8 cellular contexts compared by ENCODE assay signal in the genomic region with DNA sequence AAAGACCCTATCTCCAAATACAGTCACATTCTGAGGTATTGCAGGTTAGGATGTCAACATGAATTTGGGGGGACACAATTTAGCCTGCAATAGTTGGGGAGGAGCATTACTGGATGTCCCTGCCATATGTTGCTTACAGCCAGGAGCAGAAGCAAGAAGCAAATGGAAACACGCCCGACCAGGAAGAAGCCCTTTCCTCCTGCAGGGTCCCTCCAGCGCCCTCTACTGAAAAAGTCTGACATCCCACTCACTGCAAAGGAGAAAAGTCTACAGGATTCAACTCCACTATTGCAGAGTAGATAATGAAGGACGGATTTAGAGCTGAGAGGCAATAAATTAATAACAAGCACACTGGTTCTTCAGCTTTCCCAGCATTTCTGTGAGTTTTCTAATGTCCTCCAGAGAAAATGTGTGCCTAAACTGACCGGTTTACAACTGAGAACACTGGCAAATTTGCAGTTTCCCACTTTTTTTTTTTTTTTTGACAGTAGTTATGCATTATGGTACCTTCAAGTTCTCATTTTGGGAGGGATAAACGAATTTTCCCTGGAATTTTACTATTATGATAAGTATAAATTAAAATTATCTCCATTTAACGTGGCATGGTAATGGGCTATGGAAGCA. TPM values are rescaled to one million over a fixed set of nuclear protein-coding genes. Genes with fewer than 3 reads are reported as not detected.
DNase-seq lines count a peak whose midpoint lies in the region; ATAC-seq, FAIRE-seq and TF ChIP-seq lines count a peak whose summit lies in the region.

No MANE protein-coding gene starts in this region.

- no peaks in the 10 kb centered on the region for H4K20me1 ChIP-seq in HCT116 (ENCODE audit: insufficient read depth)
- no peaks in the 10 kb centered on the region for H4K20me1 ChIP-seq in keratinocyte (ENCODE audit: control insufficient read depth, extremely low read depth, insufficient read depth, low read length)

- peak; percentile 47 for DNase-seq in DMS53 treated with DMSO at 0.1 percent for 48 hours (lab: John Stamatoyannopoulos, UW; ENCODE audit: unreplicated experiment)
- peak; percentile 54 for DNase-seq in HCT116 (ENCODE audit: low read depth, low spot score)
- peak; percentile 49 for DNase-seq in NCI-H187 treated with DMSO at 0.1 percent for 48 hours (lab: John Stamatoyannopoulos, UW)
- peak; percentile 37 for DNase-seq in T-helper 22 cell (ENCODE audit: low read depth)
- peak; percentile 19 for DNase-seq in astrocyte of the cerebellum (ENCODE audit: low read depth)
- peak; percentile 54 for DNase-seq in keratinocyte (ENCODE audit: low read depth, low spot score)
- peak in 2 of 3 experiments; percentile 51 to 59 for DNase-seq in stimulated activated CD4-positive, alpha-beta T cell treated with anti-CD3 and anti-CD28 coated beads, TNF-alpha, amount 100 ng/mL, for 4 hours (ENCODE audit: low read depth in 3 of 3)
- DNase-seq in cerebellar nuclear complex (lab: John Stamatoyannopoulos, UW) = no peak

- H3K4me1 ChIP-seq in HCT116 (ENCODE audit: control insufficient read depth in 1 of 2, insufficient read depth in 2 of 2, low read length in 2 of 2) (peaks cover 41 to 78% of the 10 kb centered on the region in 2 experiments), keratinocyte (ENCODE audit: control insufficient read depth, extremely low read depth, insufficient read depth, low read length) (peaks cover 12% of the 10 kb centered on the region)

- RAD21 ChIA-PET in HCT116 (lab: Charles Lee; ENCODE audit: low non-redundant PET in 1 of 2, low total read pairs in 2 of 2, uncharacterized antibody in 2 of 2, unreplicated experiment in 2 of 2) = interaction anchor here in 1 of 2 experiments (0.6 kb wide), 1 partner anchor 242 kb away, joined by 5 read pairs; a partner anchor contains a TSS

- POLR2A ChIA-PET in HCT116 (lab: Charles Lee) = interaction anchor here (1.3 kb wide), 1 partner anchor 218 kb away, joined by 4 read pairs; a partner anchor contains a TSS

- no peak overlapping the region; the same call in 1 of the 2 replicates for H3K4me2 ChIP-seq in HCT116 (ENCODE audit: low read length)
- no peak overlapping the region for H3K4me2 ChIP-seq in keratinocyte (ENCODE audit: control insufficient read depth, extremely low read depth, insufficient read depth, low read depth, low read length)

- H3K27me3 ChIP-seq in HCT116 (ENCODE audit: insufficient read depth, low read length) = no peaks in the 10 kb centered on the region
- H3K27me3 ChIP-seq in keratinocyte (ENCODE audit: control insufficient read depth, extremely low read depth, insufficient read depth, low read length) = no peaks in the 10 kb centered on the region

- TF ChIP-seq CTCF in HCT116 (IDR thresholded peaks at IDR 0.05 in 2 of 3, conservative IDR thresholded peaks at IDR 0.05 in 1 of 3; ENCODE audit: borderline replicate concordance in 1 of 3, insufficient read depth in 1 of 3, low read depth in 2 of 3, low read length in 2 of 3) = peak; percentile 70 to 87 (median 83); a peak in 5 of 6 replicates
- peak; percentile 72 for TF ChIP-seq CTCF in astrocyte of the cerebellum (IDR thresholded peaks at IDR 0.05; ENCODE audit: low read depth, low read length, missing control alignments)
- TF ChIP-seq CTCF in keratinocyte (optimal IDR thresholded peaks at IDR 0.05 in 1 of 3, IDR thresholded peaks at IDR 0.05 in 1 of 3, conservative IDR thresholded peaks at IDR 0.05 in 1 of 3; ENCODE audit: extremely low read depth in 1 of 3, insufficient read depth in 2 of 3, low read length in 3 of 3) = peak; percentile 71 to 88 (median 79)

- TF ChIP-seq POLR2A in HCT116 (IDR thresholded peaks at IDR 0.05; ENCODE audit: borderline replicate concordance, extremely low read depth, insufficient read depth, insufficient read length) = no peak

- peak; percentile 53 for ATAC-seq in HCT116

- intact Hi-C loops in HCT116 (cut with micrococcal nuclease) = loop anchor here (1.0 kb wide), 1 partner anchor 179 kb away; no protein-coding TSS in a partner anchor

- no peaks in the 10 kb centered on the region for H3K9me2 ChIP-seq in HCT116 (ENCODE audit: insufficient read depth)

- BruUV-seq in HCT116 (replicated peaks; lab: Mats Ljungman, UMichigan) = no TSS peak

- in situ Hi-C loops in astrocyte of the cerebellum (cut with HindIII; ENCODE audit: low sequenced_read_pairs) = no loop called here

- H3K27ac ChIP-seq in HCT116 (ENCODE audit: low read depth, low read length) (no peak overlapping the region), keratinocyte (ENCODE audit: control insufficient read depth, insufficient read depth, low read length) (no peak overlapping the region)

- H3K36me3 ChIP-seq in HCT116 (ENCODE audit: control insufficient read depth in 1 of 2, insufficient read depth in 2 of 2, low read length in 2 of 2) (no peaks in the 10 kb centered on the region), keratinocyte (ENCODE audit: control insufficient read depth in 2 of 2, extremely low read depth in 1 of 2, insufficient read depth in 2 of 2, low read length in 2 of 2) (peaks cover 0 to 4% of the 10 kb centered on the region in 2 experiments)

- H3K9ac ChIP-seq in HCT116 (ENCODE audit: low read length) (no peak overlapping the region), keratinocyte (ENCODE audit: control insufficient read depth, extremely low read depth, insufficient read depth, low read length) (no peak overlapping the region)

- FAIRE-seq in keratinocyte (lab: Jason Lieb, UNC) = peak; percentile 39

- dilution Hi-C loops in keratinocyte (cut with MboI; ENCODE audit: extremely low pct_ligation_motif_present, low sequenced_read_pairs) = no loop called here

- H2AFZ ChIP-seq in HCT116 (ENCODE audit: low read depth, low read length, poor library complexity, severe bottlenecking) (no peak overlapping the region), keratinocyte (ENCODE audit: control insufficient read depth, low read length) (no peak overlapping the region)

- no peaks in the 10 kb centered on the region for H3K9me1 ChIP-seq in keratinocyte (ENCODE audit: control insufficient read depth, extremely low read depth, insufficient read depth, low read length)

- TF ChIP-seq RAD21 in HCT116 (IDR thresholded peaks at IDR 0.05; ENCODE audit: low read depth) = peak; percentile 78

- CTCF ChIA-PET in HCT116 (lab: Charles Lee) = interaction anchor here (0.7 to 2.0 kb wide), 9 partner anchors 9 to 401 kb away, joined by 3 to 9 read pairs (median 3); a partner anchor contains a TSS

- no peaks in the 10 kb centered on the region for H3K79me2 ChIP-seq in HCT116 (ENCODE audit: insufficient read depth, low read length)
- no peaks in the 10 kb centered on the region for H3K79me2 ChIP-seq in keratinocyte (ENCODE audit: control insufficient read depth, insufficient read depth, low read length)

- no peaks in the 10 kb centered on the region for H3K9me3 ChIP-seq in HCT116 (ENCODE audit: control insufficient read depth in 1 of 2, insufficient read depth in 1 of 2, low read depth in 1 of 2, low read length in 2 of 2)
- H3K9me3 ChIP-seq in keratinocyte (ENCODE audit: control insufficient read depth, low read depth, low read length) = no peaks in the 10 kb centered on the region

- H3K4me3 ChIP-seq in HCT116 (replicated peaks in 1 of 2; ENCODE audit: low read depth in 1 of 2, low read length in 2 of 2) (no peak overlapping the region), astrocyte of the cerebellum (ENCODE audit: low read depth, low read length) (no peak overlapping the region), keratinocyte (ENCODE audit: control insufficient read depth in 2 of 3, extremely low read depth in 1 of 3, insufficient read depth in 2 of 3, low read depth in 1 of 3, low read length in 3 of 3) (no peak overlapping the region)

TF ChIP-seq in HCT116, 20 proteins besides CTCF, POLR2A, EP300 and RAD21 (continues in another document):
- no peak for TF ChIP-seq SIN3A (IDR thresholded peaks at IDR 0.05; ENCODE audit: low read depth)
- TF ChIP-seq, protein P1, sequence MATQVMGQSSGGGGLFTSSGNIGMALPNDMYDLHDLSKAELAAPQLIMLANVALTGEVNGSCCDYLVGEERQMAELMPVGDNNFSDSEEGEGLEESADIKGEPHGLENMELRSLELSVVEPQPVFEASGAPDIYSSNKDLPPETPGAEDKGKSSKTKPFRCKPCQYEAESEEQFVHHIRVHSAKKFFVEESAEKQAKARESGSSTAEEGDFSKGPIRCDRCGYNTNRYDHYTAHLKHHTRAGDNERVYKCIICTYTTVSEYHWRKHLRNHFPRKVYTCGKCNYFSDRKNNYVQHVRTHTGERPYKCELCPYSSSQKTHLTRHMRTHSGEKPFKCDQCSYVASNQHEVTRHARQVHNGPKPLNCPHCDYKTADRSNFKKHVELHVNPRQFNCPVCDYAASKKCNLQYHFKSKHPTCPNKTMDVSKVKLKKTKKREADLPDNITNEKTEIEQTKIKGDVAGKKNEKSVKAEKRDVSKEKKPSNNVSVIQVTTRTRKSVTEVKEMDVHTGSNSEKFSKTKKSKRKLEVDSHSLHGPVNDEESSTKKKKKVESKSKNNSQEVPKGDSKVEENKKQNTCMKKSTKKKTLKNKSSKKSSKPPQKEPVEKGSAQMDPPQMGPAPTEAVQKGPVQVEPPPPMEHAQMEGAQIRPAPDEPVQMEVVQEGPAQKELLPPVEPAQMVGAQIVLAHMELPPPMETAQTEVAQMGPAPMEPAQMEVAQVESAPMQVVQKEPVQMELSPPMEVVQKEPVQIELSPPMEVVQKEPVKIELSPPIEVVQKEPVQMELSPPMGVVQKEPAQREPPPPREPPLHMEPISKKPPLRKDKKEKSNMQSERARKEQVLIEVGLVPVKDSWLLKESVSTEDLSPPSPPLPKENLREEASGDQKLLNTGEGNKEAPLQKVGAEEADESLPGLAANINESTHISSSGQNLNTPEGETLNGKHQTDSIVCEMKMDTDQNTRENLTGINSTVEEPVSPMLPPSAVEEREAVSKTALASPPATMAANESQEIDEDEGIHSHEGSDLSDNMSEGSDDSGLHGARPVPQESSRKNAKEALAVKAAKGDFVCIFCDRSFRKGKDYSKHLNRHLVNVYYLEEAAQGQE (IDR thresholded peaks at IDR 0.05; ENCODE audit: low read depth) = no peak

RNA-seq across cellular contexts. Expression of a gene that starts 31.7 kb away (rescaled TPM):
- 20.6 TPM for total RNA-seq in HCT116 (2021; ENCODE audit: unreplicated experiment)
- polyA plus RNA-seq in HCT116 (2012) = 9.2 and 11.5 TPM in 2 replicates
- polyA plus RNA-seq in keratinocyte = 15.5 to 29.1 TPM (median 20.3 TPM) in 3 replicates
- 15.4 TPM for polyA plus RNA-seq in keratinocyte (2011; ENCODE audit: low read depth)
- polyA plus RNA-seq in keratinocyte (2011; cell fraction: cytosol; rRNA removed) = 15.5 and 24.0 TPM in 2 replicates
- polyA plus RNA-seq in keratinocyte (2011; cell fraction: nucleus; rRNA removed) = 10.1 and 12.1 TPM in 2 replicates
- 9.2 and 17.2 TPM in 2 replicates for polyA plus RNA-seq in keratinocyte (2012; ENCODE audit: low replicate concordance)
- polyA minus RNA-seq in keratinocyte = 8.7 to 25.7 TPM (median 9.4 TPM) in 3 replicates
- 10.9 TPM for polyA minus RNA-seq in keratinocyte (2011; cell fraction: cytosol; rRNA and poly(A)+ RNA removed)
- 4.9 and 7.5 TPM in 2 replicates for polyA minus RNA-seq in keratinocyte (2011; cell fraction: nucleus; rRNA and poly(A)+ RNA removed)

Comparison
In these comparisons a context has a peak if more than half of its experiments do, and no peak if none do; other contexts are left out.
1. DNase-seq: peak in DMS53 treated with DMSO at 0.1 percent for 48 hours (single experiment), HCT116 (single experiment), NCI-H187 treated with DMSO at 0.1 percent for 48 hours (single experiment), T-helper 22 cell (single experiment), astrocyte of the cerebellum (single experiment), keratinocyte (single experiment) and stimulated activated CD4-positive, alpha-beta T cell treated with anti-CD3 and anti-CD28 coated beads, TNF-alpha, amount 100 ng/mL, for 4 hours (2 of 3); none in cerebellar nuclear complex (0 of 2).
2. Peak in every context shown above with its lines, with median percentiles within 50 percentile points of each other: CTCF ChIP-seq.